Comparison of ENCODE assay signal across 1 cellular context in the genomic region with DNA sequence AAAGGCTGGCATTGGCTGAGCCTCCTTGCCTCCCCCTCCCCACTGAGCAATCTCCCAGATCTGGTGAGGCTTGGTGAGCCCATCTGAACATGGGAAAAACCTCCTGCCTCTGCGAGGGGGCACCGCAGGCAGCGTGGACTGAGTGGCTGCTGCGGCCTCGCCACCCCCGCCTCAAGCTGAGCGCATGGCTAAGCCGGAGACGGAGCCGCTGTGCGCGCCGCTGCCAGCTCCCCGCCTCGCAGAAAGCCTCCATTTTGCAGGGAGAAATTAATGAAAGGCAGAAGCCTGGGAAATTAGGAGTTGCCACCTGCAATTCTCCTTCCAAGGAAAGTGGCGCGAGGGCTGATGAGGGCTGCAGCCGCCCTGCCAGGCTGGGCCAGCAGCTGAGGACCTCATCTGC.
TF ChIP-seq lines count a peak whose summit lies in the region.

No MANE protein-coding gene starts in this region.

TF ChIP-seq in HEK293, 187 proteins besides CTCF, POLR2A, EP300 and RAD21 (continued from another document):
- TF ChIP-seq SP7 (tag by site-specific recombination; IDR thresholded peaks at IDR 0.05) (no peak), PRDM1 (tag by site-specific recombination; IDR thresholded peaks at IDR 0.05) (0 out of 2 replicates have a peak, but pooled peaks have one; percentile 11), ZFP69B (tag by site-specific recombination; IDR thresholded peaks at IDR 0.05) (no peak), HOXC10 (CRISPR knock-in tag; IDR thresholded peaks at IDR 0.05) (no peak)
TF ChIP-seq in HEK293: peak in this region for 1.
